1 cellular context compared by ENCODE assay signal in the genomic region with DNA sequence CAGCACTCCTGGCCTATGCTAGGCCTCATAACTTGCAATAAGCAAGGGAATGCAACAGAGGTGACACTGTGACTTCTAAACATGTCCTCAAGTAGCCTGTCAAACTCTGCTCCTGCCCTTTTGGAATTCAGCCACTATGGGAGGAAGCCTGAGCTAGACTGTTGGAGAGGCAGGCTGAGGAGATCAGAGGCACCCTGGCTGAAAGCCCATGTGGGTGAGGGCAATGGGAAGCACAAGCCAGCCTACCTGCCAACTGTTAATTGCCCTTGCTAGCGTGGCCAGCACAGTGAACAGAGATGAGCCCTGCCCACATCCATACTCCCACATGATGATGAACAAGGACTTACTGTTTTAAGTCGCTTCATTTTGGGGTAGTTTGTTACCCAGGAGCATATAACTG.
TF ChIP-seq lines count a peak whose summit lies in the region.

No MANE protein-coding gene starts in this region.

TF ChIP-seq in HepG2, 621 proteins besides CTCF, POLR2A, EP300 and RAD21:
- TF ChIP-seq AGO2 (optimal IDR thresholded peaks at IDR 0.05; ENCODE audit: low read depth, low read length): no peak
- TF ChIP-seq SALL1 (CRISPR knock-in tag; IDR thresholded peaks at IDR 0.05): peak; percentile 19; the same call in 1 of the 2 replicates
TF ChIP-seq in HepG2: peak in this region for 1.
